Comparison of ENCODE assay signal across 9 cellular contexts in genomic region chr3:169227911-169228310, GRCh38.
A peak's percentile ranks its signal among the peaks of the same experiment; 100 is the strongest.
DNase-seq lines count a peak whose midpoint lies in the region; ATAC-seq and TF ChIP-seq lines count a peak whose summit lies in the region.
"Had no signal": no experiment of that assay in that cellular context is flagged by ENCODE, and none has a peak within 500 bp of the region (broad histone marks: within the 10 kb centered on the region; RNA-seq: fewer than 3 reads in every experiment).

No MANE protein-coding gene starts in this region.

- no peak overlapping the region for H2AFZ ChIP-seq in H9 (ENCODE audit: low read length)

- H3K27ac Mint-ChIP-seq in H9 = peak overlapping the region in 2 of 3 experiments; percentile 35 to 41; a peak in 4 of 7 replicates

- no peaks in the 10 kb centered on the region for H3K36me3 ChIP-seq in stomach

- no peak overlapping the region for H4K91ac ChIP-seq in H9 (ENCODE audit: insufficient read length, low read depth, low read length)

- TF ChIP-seq POLR2A in stomach (IDR thresholded peaks at IDR 0.05) = no peak

- TF ChIP-seq EP300 in stomach (IDR thresholded peaks at IDR 0.05) = no peak

- H3K27me3 ChIP-seq in H9 (ENCODE audit: insufficient read depth, low read length) = no peaks in the 10 kb centered on the region
- H3K27me3 ChIP-seq in stomach = no peaks in the 10 kb centered on the region

- peaks cover 10 to 12% of the 10 kb centered on the region in 2 experiments for H3K4me1 Mint-ChIP-seq in H9

- H4K5ac ChIP-seq in H9 (ENCODE audit: insufficient read length, low read depth, low read length) = no peak overlapping the region

- no peaks in the 10 kb centered on the region for H4K20me1 ChIP-seq in H9 (ENCODE audit: control insufficient read depth, insufficient read depth, insufficient read length)

- H3K9me3 ChIP-seq in H9 (ENCODE audit: control insufficient read depth, low read depth, low read length) (no peaks in the 10 kb centered on the region), stomach (no peaks in the 10 kb centered on the region)

- no peak overlapping the region for H3K4me2 ChIP-seq in H9 (ENCODE audit: insufficient read depth, insufficient read length, low read length)

- H3K23ac ChIP-seq in H9 (ENCODE audit: insufficient read length, low read depth, low read length) = no peak overlapping the region

- no peak overlapping the region for H4K8ac ChIP-seq in H9 (replicated peaks; ENCODE audit: insufficient read length, low read depth, low read length)

- no peak overlapping the region for H3K27ac ChIP-seq in H9 (ENCODE audit: insufficient read length, low read depth, low read length)
- peak overlapping the region in 1 of 5 donors; percentile 27 for H3K27ac ChIP-seq in stomach
- H3K27ac ChIP-seq: VCaP had no signal

- H3T11ph ChIP-seq in H9 (ENCODE audit: low read length) = no peak overlapping the region

- H2BK20ac ChIP-seq in H9 (ENCODE audit: low read depth, low read length, poor library complexity, severe bottlenecking) = no peak overlapping the region

- H3K79me1 ChIP-seq in H9 (ENCODE audit: insufficient read depth, low read depth, low read length, poor library complexity, severe bottlenecking) = no peaks in the 10 kb centered on the region

- TF ChIP-seq CTCF in H9 (conservative IDR thresholded peaks at IDR 0.05) = no peak
- TF ChIP-seq CTCF in stomach (IDR thresholded peaks at IDR 0.05) = no peak

- no peaks in the 10 kb centered on the region for H3K79me2 ChIP-seq in H9 (ENCODE audit: insufficient read depth, low read length)

- H3K23me2 ChIP-seq in H9 (ENCODE audit: insufficient read length, low read depth, low read length, poor library complexity, severe bottlenecking) = no peaks in the 10 kb centered on the region

- no peak overlapping the region for H3K4me3 Mint-ChIP-seq in H9

- no peak overlapping the region for H2BK120ac ChIP-seq in H9 (ENCODE audit: low read depth, low read length, poor library complexity, severe bottlenecking)

- H3K18ac ChIP-seq in H9 (ENCODE audit: insufficient read length, low read depth, low read length) = no peak overlapping the region

- H3K4ac ChIP-seq in H9 (ENCODE audit: low read depth, low read length) = no peak overlapping the region

- no peak overlapping the region for H3K4me3 ChIP-seq in stomach

- no CpG with 5 or more reads among the region's 6 CpGs for WGBS in H9 (ENCODE audit: extremely low coverage, insufficient read length, low lambda C conversion rate)
- 55 to 74% (median 69%) methylated on average over 6 of the region's 6 CpGs for WGBS in stomach, 5 donors

- H2BK12ac ChIP-seq in H9 (ENCODE audit: insufficient read length, low read depth, low read length) = no peak overlapping the region

- H2AK5ac ChIP-seq in H9 (ENCODE audit: insufficient read length, low read length) = no peak overlapping the region

- intact Hi-C loops in left cardiac atrium (cut with DNase I) = no loop called here
- intact Hi-C loops in stomach (cut with DNase I; ENCODE audit: low total_unique reads) = no loop called here

- H3K9ac ChIP-seq in H9 (ENCODE audit: extremely low read depth, insufficient read length, low read length) = no peak overlapping the region

- no peak overlapping the region for H3K14ac ChIP-seq in H9 (ENCODE audit: insufficient read depth, low read length)

- H3K9me3 Mint-ChIP-seq in H9 = no peaks in the 10 kb centered on the region; a peak in 2 of 5 replicates

- DNase-seq in H9 = no peak
- DNase-seq in Kasumi-1 (lab: John Stamatoyannopoulos, UW) = peak; percentile 21 to 52
- peak; percentile 24 for DNase-seq in left cardiac atrium
- DNase-seq in stomach = no peak
- no peak for DNase-seq in nucleus accumbens (lab: John Stamatoyannopoulos, UW)
- DNase-seq in pons (ENCODE audit: low spot score) = no peak

- no peak overlapping the region for H2BK5ac ChIP-seq in H9 (ENCODE audit: insufficient read length, low read length)

- ATAC-seq in GM18508 (IDR thresholded peaks at IDR 0.05; ENCODE audit: insufficient read depth, unreplicated experiment) = peak; percentile 93
- ATAC-seq in left cardiac atrium = peak; percentile 59 to 81
- ATAC-seq in GM19023 (IDR thresholded peaks at IDR 0.05; ENCODE audit: unreplicated experiment) = no peak

- H3K56ac ChIP-seq in H9 (ENCODE audit: insufficient read length, low read depth, low read length) = no peak overlapping the region

- H3K36me3 Mint-ChIP-seq in H9 (ENCODE audit: insufficient read depth in 1 of 3, low read depth in 3 of 3) = no peaks in the 10 kb centered on the region

- no peaks in the 10 kb centered on the region for H3K27me3 Mint-ChIP-seq in H9 (ENCODE audit: low read depth)

- H3K4me1 ChIP-seq in H9 (ENCODE audit: insufficient read depth, low read length) (no peaks in the 10 kb centered on the region), stomach (peaks cover 0 to 25% (median 9%) of the 10 kb centered on the region in 4 donors)

- H2BK15ac ChIP-seq in H9 (ENCODE audit: low read depth, low read length) = no peak overlapping the region

Comparison
In these comparisons a context has a peak if more than half of its experiments do, and no peak if none do; other contexts are left out.
1. DNase-seq: peak in Kasumi-1 (2 of 2) and left cardiac atrium (single experiment); none in H9 (single experiment), stomach (single experiment), nucleus accumbens (0 of 56) and pons (single experiment).